Comparison of ENCODE assay signal across 15 cellular contexts in genomic region chr1:205365945-205366463, GRCh38. TPM values are rescaled to one million over a fixed set of nuclear protein-coding genes. Genes with fewer than 3 reads are reported as not detected.
DNase-seq lines count a peak whose midpoint lies in the region; ATAC-seq, FAIRE-seq and TF ChIP-seq lines count a peak whose summit lies in the region.
"Had no signal": no experiment of that assay in that cellular context is flagged by ENCODE, and none has a peak within 500 bp of the region (broad histone marks: within the 10 kb centered on the region; RNA-seq: fewer than 3 reads in every experiment).

No MANE protein-coding gene starts in this region.

- FAIRE-seq in urothelium cell line (lab: Jason Lieb, UNC): no peak
- FAIRE-seq in frontal cortex (lab: Jason Lieb, UNC): no peak
- FAIRE-seq: GM18507 had no signal

- H3K27me3 ChIP-seq in right cardiac atrium (ENCODE audit: control insufficient read depth, insufficient read depth) (no peaks in the 10 kb centered on the region), left ventricle myocardium inferior (ENCODE audit: low read depth) (peaks cover 15% of the 10 kb centered on the region), heart left ventricle (no peaks in the 10 kb centered on the region)
- H3K27me3 ChIP-seq: upper lobe of left lung had no signal

- H3K27ac ChIP-seq in right cardiac atrium (ENCODE audit: low read length) (no peak overlapping the region), left ventricle myocardium inferior (replicated peaks) (no peak overlapping the region), heart left ventricle (no peak overlapping the region)
- H3K27ac ChIP-seq: skin epidermis, upper lobe of left lung had no signal

- peak in 1 of 3 donors; percentile 60 for DNase-seq in right cardiac atrium
- no peak for DNase-seq in left ventricle myocardium inferior
- DNase-seq in SHP77 (lab: John Stamatoyannopoulos, UW): peak; percentile 35 to 44
- DNase-seq in left colon: peak; percentile 55 to 58
- DNase-seq in urothelium cell line (ENCODE audit: low spot score): peak; percentile 47
- no peak for DNase-seq in frontal cortex (ENCODE audit: low spot score in 2 of 2)
- DNase-seq in heart left ventricle: no peak
- DNase-seq: activated T-cell treated with anti-CD3 and anti-CD28 coated beads, Interleukin-2, amount 50 U/mL, for 4 hours; aorta; NCI-H1694 treated with DMSO at 0.1 percent for 48 hours; upper lobe of left lung had no signal

- intact Hi-C loops in right cardiac atrium (cut with DNase I) (no loop called here), left ventricle myocardium inferior (cut with micrococcal nuclease) (no loop called here), left colon (cut with DNase I, micrococcal nuclease) (no loop called here), heart left ventricle (cut with DNase I) (no loop called here)

- 36% methylated on average over 8 of the region's 8 CpGs for WGBS in right cardiac atrium
- WGBS in heart left ventricle, 4 donors: 32 to 48% (median 38%) methylated on average over 8 of the region's 8 CpGs

- H3K4me1 ChIP-seq in right cardiac atrium (ENCODE audit: control insufficient read depth, insufficient read depth, low read length): no peaks in the 10 kb centered on the region
- H3K4me1 ChIP-seq in left ventricle myocardium inferior: no peaks in the 10 kb centered on the region
- H3K4me1 ChIP-seq in heart left ventricle: peaks cover 0 to 9% (median 0%) of the 10 kb centered on the region in 12 donors
- H3K4me1 ChIP-seq: upper lobe of left lung had no signal

- H3K9me3 ChIP-seq in right cardiac atrium (ENCODE audit: control insufficient read depth, low read length) (no peaks in the 10 kb centered on the region), left ventricle myocardium inferior (replicated peaks) (no peaks in the 10 kb centered on the region), heart left ventricle (no peaks in the 10 kb centered on the region)
- H3K9me3 ChIP-seq: upper lobe of left lung had no signal

- TF ChIP-seq CTCF in left ventricle myocardium inferior (IDR thresholded peaks at IDR 0.05; ENCODE audit: borderline replicate concordance) (no peak), heart left ventricle (IDR thresholded peaks at IDR 0.05) (no peak)

- no peak for TF ChIP-seq POLR2A in heart left ventricle (IDR thresholded peaks at IDR 0.05)

- no peaks in the 10 kb centered on the region for H3K36me3 ChIP-seq in left ventricle myocardium inferior
- no peaks in the 10 kb centered on the region for H3K36me3 ChIP-seq in heart left ventricle
- H3K36me3 ChIP-seq: upper lobe of left lung had no signal

- ATAC-seq in right cardiac atrium (peak; percentile 14 to 38), left colon (peak; percentile 80), HG03439 (IDR thresholded peaks at IDR 0.05; ENCODE audit: unreplicated experiment) (no peak), heart left ventricle (no peak)
- ATAC-seq: activated T-cell treated with anti-CD3 and anti-CD28 coated beads, Interleukin-2, amount 50 U/mL, for 4 hours; WTC11 had no signal

- no peak overlapping the region for H3K4me3 ChIP-seq in right cardiac atrium (ENCODE audit: low read length)
- H3K4me3 ChIP-seq in left ventricle myocardium inferior: no peak overlapping the region
- no peak overlapping the region for H3K4me3 ChIP-seq in heart left ventricle
- H3K4me3 ChIP-seq: skin epidermis, upper lobe of left lung had no signal

RNA-seq across cellular contexts. Expression of gene KLHDC8A, which starts 9.3 kb away (rescaled TPM):
- total RNA-seq in right cardiac atrium: under 1 TPM; 0.35 to 0.71 (median 0.52) TPM
- 0.36 TPM for polyA plus RNA-seq in right cardiac atrium
- total RNA-seq in left ventricle myocardium inferior: 0.27 TPM
- total RNA-seq in left colon: under 1 TPM; 0.40 to 0.59 TPM
- 16.7 TPM for total RNA-seq in frontal cortex
- under 1 TPM in 2 of 9 donors, not detected in 7; 0.14 to 0.18 TPM for total RNA-seq in heart left ventricle
- under 1 TPM in 1 of 2 donors, not detected in 1; 0.30 TPM for polyA plus RNA-seq in heart left ventricle
- polyA plus RNA-seq: aorta had no signal

RNA-seq across cellular contexts. Expression of gene NUAK2, which starts 44.5 kb away (rescaled TPM):
- 1 to 10 TPM in 3 of 4 donors, under 1 TPM in 1; 0.50 to 1.6 (median 1.4) TPM for total RNA-seq in right cardiac atrium
- 0.86 TPM for polyA plus RNA-seq in right cardiac atrium
- total RNA-seq in left ventricle myocardium inferior: 0.74 TPM
- 10 to 100 TPM; 27.7 to 29.2 TPM for total RNA-seq in left colon
- total RNA-seq in frontal cortex: 0.41 TPM
- 1 to 10 TPM in 3 of 9 donors, under 1 TPM in 6; 0.25 to 2.6 (median 0.82) TPM for total RNA-seq in heart left ventricle
- under 1 TPM; 0.46 to 0.50 TPM for polyA plus RNA-seq in heart left ventricle

RNA-seq across cellular contexts. Expression of gene LEMD1, which starts 55.9 kb away (rescaled TPM):
- total RNA-seq in right cardiac atrium: not detected
- not detected for polyA plus RNA-seq in right cardiac atrium
- total RNA-seq in left ventricle myocardium inferior: not detected
- total RNA-seq in left colon: 1 to 10 TPM in 1 of 2 donors, not detected in 1; 1.1 TPM
- total RNA-seq in frontal cortex: 2.4 TPM
- 1 to 10 TPM in 1 of 9 donors, not detected in 8; 2.5 TPM for total RNA-seq in heart left ventricle
- polyA plus RNA-seq in heart left ventricle: not detected
- total RNA-seq: aorta had no signal
- polyA plus RNA-seq: aorta had no signal

Comparison
In these comparisons a context has a peak if more than half of its experiments do, and no peak if none do; other contexts are left out.
1. ATAC-seq: peak in right cardiac atrium (2 of 2) and left colon (single experiment); none in HG03439 (single experiment) and heart left ventricle (0 of 4).
2. DNase-seq: peak in SHP77 (2 of 2), left colon (2 of 2) and urothelium cell line (single experiment); none in left ventricle myocardium inferior (single experiment), frontal cortex (0 of 2) and heart left ventricle (0 of 5).
3. RNA of gene KLHDC8A, which starts 9.3 kb away (total RNA-seq): 16.7 TPM in frontal cortex (single experiment); 0.40 to 0.59 TPM in left colon, 0.35 to 0.71 TPM in right cardiac atrium, 0.27 TPM in left ventricle myocardium inferior (single experiment) and 0.14 to 0.18 TPM in heart left ventricle; every median in the first group is over 10 times any median in the second.
4. RNA of gene NUAK2, which starts 44.5 kb away (total RNA-seq): 27.7 to 29.2 TPM in left colon; 0.50 to 1.6 TPM in right cardiac atrium, 0.25 to 2.6 TPM in heart left ventricle, 0.74 TPM in left ventricle myocardium inferior (single experiment) and 0.41 TPM in frontal cortex (single experiment); every median in the first group is over 4 times any median in the second.